In the genomic region with DNA sequence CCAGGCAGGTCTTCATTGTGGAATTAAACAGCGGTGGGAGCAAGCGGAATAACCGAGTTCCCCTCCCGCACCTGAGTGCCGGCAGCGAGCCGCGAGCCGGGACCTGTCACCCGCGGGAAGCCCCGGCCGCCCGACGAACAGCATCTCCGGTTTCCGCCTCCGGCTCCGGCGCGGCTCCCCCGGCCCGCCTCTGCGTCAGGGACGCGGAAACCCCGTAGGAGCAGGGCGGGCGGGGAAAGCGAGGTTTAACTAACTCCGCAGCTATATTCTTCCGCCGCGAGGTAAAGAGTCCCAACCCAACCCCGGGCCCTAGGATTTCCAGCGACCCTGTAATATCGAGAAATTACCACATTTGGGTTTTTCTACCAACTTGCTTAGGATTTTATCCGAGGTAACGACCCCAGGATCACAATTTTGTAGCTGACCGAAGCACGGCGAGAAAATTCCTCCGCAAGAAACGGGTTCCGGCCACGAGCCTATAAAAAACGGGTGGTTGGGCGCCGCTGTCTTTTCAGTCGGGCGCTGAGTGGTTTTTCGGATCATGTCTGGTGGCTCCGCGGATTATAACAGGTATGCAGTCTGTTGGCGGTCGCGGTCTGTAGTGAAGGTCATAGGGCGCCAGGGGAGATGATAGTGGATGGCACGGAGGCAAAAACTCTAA, we compare ENCODE assay signal across 8 cellular contexts. TPM values are rescaled to one million over a fixed set of nuclear protein-coding genes. Genes with fewer than 3 reads are reported as not detected.
A peak's percentile ranks its signal among the peaks of the same experiment; 100 is the strongest.
DNase-seq lines count a peak whose midpoint lies in the region; ATAC-seq and TF ChIP-seq lines count a peak whose summit lies in the region.

A gene (plus strand): TSS at position 508 of the 661 bp plus-strand sequence. CDS start 34 bp downstream, at position 542.

- H3K9me3 ChIP-seq in KOPT-K1 (ENCODE audit: insufficient read depth, low read length, poor library complexity, severe bottlenecking), result no peaks in the 10 kb centered on the region
- H3K9me3 ChIP-seq in Peyer's patch, result no peaks in the 10 kb centered on the region
- H3K9me3 ChIP-seq in mucosa of stomach (ENCODE audit: control insufficient read depth, low read length), result no peaks in the 10 kb centered on the region

- H3K36me3 ChIP-seq in KOPT-K1 (ENCODE audit: insufficient read depth, low read length) (peaks cover 46% of the 10 kb centered on the region), Peyer's patch (peaks cover 0 to 38% (median 0%) of the 10 kb centered on the region in 3 donors), mucosa of stomach (ENCODE audit: control insufficient read depth, insufficient read depth, low read length) (peaks cover 18% of the 10 kb centered on the region)

- H3K27me3 ChIP-seq in Peyer's patch (no peaks in the 10 kb centered on the region), mucosa of stomach (ENCODE audit: control insufficient read depth, insufficient read depth, low read length) (no peaks in the 10 kb centered on the region)

- no peak for TF ChIP-seq CTCF in Peyer's patch (IDR thresholded peaks at IDR 0.05)

- H3K4me3 Mint-ChIP-seq in activated T-cell treated with anti-CD3 and anti-CD28 coated beads, Interleukin-2, amount 50 U/mL, for 4 hours, result peak within 1 kb of the TSS; percentile 99

- peak; percentile 64 for ATAC-seq in GM21737 (IDR thresholded peaks at IDR 0.05; ENCODE audit: unreplicated experiment)
- ATAC-seq in activated T-cell treated with anti-CD3 and anti-CD28 coated beads, Interleukin-2, amount 50 U/mL, for 4 hours, result peak; percentile 77 to 82

- peaks cover 49% of the 10 kb centered on the region for H3K36me3 Mint-ChIP-seq in activated T-cell treated with anti-CD3 and anti-CD28 coated beads, Interleukin-2, amount 50 U/mL, for 4 hours (ENCODE audit: insufficient read depth)

- peaks cover 28% of the 10 kb centered on the region for H3K4me1 Mint-ChIP-seq in activated T-cell treated with anti-CD3 and anti-CD28 coated beads, Interleukin-2, amount 50 U/mL, for 4 hours (ENCODE audit: low read depth)

- peak within 1 kb of the TSS; percentile 97 for H3K27ac ChIP-seq in KOPT-K1 (ENCODE audit: low read depth, low read length, poor library complexity, severe bottlenecking)
- H3K27ac ChIP-seq in Peyer's patch, result peak within 1 kb of the TSS; percentile 89 to 99 (median 96)

- no peaks in the 10 kb centered on the region for H3K9me3 Mint-ChIP-seq in activated T-cell treated with anti-CD3 and anti-CD28 coated beads, Interleukin-2, amount 50 U/mL, for 4 hours

- peaks cover 5% of the 10 kb centered on the region for H3K27me3 Mint-ChIP-seq in activated T-cell treated with anti-CD3 and anti-CD28 coated beads, Interleukin-2, amount 50 U/mL, for 4 hours (ENCODE audit: low read depth)

- H3K4me1 ChIP-seq in Peyer's patch (peaks cover 0 to 34% (median 21%) of the 10 kb centered on the region in 4 donors), mucosa of stomach (ENCODE audit: control insufficient read depth, insufficient read depth, low read length) (peaks cover 17% of the 10 kb centered on the region)

- peak within 1 kb of the TSS; percentile 98 for H3K9ac ChIP-seq in mucosa of stomach (ENCODE audit: low read length)

- peak within 1 kb of the TSS; percentile 60 to 86 (median 80) for H3K4me3 ChIP-seq in Peyer's patch
- H3K4me3 ChIP-seq in mucosa of stomach (ENCODE audit: low read length), result peak within 1 kb of the TSS; percentile 88

- DNase-seq in DMS153 treated with DMSO at 0.1 percent for 48 hours (lab: John Stamatoyannopoulos, UW; ENCODE audit: unreplicated experiment) (peak; percentile 71), Peyer's patch (peak; percentile 87 to 96 (median 91)), erythroblast (lab: John Stamatoyannopoulos, UW) (peak; percentile 93 to 96)
- peak; percentile 88 for DNase-seq in activated T-cell treated with anti-CD3 and anti-CD28 coated beads, Interleukin-2, amount 50 U/mL, for 4 hours
- DNase-seq in stimulated activated CD8-positive, alpha-beta memory T cell treated with anti-CD3 and anti-CD28 coated beads, Interleukin-4, amount 100 ng/mL, for 4 hours (ENCODE audit: low read depth in 2 of 2, low spot score in 1 of 2), result peak; percentile 78 to 81

- TF ChIP-seq POLR2A in Peyer's patch (IDR thresholded peaks at IDR 0.05) (peak; percentile 83 to 93), erythroblast (IDR thresholded peaks at IDR 0.05; ENCODE audit: low read length) (peak; percentile 100)

RNA-seq across cellular contexts. Expression of the gene that starts here (rescaled TPM):
- total RNA-seq in Peyer's patch, result 100 to 1,000 TPM; 218 to 408 (median 262) TPM
- total RNA-seq in activated T-cell treated with anti-CD3 and anti-CD28 coated beads, Interleukin-2, amount 50 U/mL, for 4 hours, result 100 to 1,000 TPM; 665 to 738 (median 720) TPM

Comparison
In these comparisons a context has a peak if more than half of its experiments do, and no peak if none do; other contexts are left out.
1. Peak in every context shown above with its lines: DNase-seq, ATAC-seq, H3K4me3 ChIP-seq and H3K27ac ChIP-seq.